1 cellular context compared by ENCODE assay signal in genomic region chr7:65750511-65751344, GRCh38.
TF ChIP-seq lines count a peak whose summit lies in the region.

No MANE protein-coding gene starts in this region.

TF ChIP-seq in HepG2, 621 proteins besides CTCF, POLR2A, EP300 and RAD21 (continued from another document and continues in another):
- TF ChIP-seq ZXDC (CRISPR knock-in tag; IDR thresholded peaks at IDR 0.05) (no peak; the same call in 1 of the 2 replicates), HNRNPH1 (optimal IDR thresholded peaks at IDR 0.05; ENCODE audit: low read depth, low read length) (no peak), ZNF354B (CRISPR knock-in tag; IDR thresholded peaks at IDR 0.05) (no peak), ZNF142 (CRISPR knock-in tag; IDR thresholded peaks at IDR 0.05) (peak; percentile 53; the same call in 1 of the 2 replicates), IRF2 (CRISPR knock-in tag; IDR thresholded peaks at IDR 0.05) (no peak), GABPB1 (CRISPR knock-in tag; IDR thresholded peaks at IDR 0.05) (peak; percentile 93), DNMT1 (CRISPR knock-in tag; IDR thresholded peaks at IDR 0.05) (no peak), KLF9 (CRISPR knock-in tag; IDR thresholded peaks at IDR 0.05; ENCODE audit: low read depth) (no peak), ZNF839 (CRISPR knock-in tag; IDR thresholded peaks at IDR 0.05; ENCODE audit: borderline replicate concordance) (no peak), ZNF572 (CRISPR knock-in tag; IDR thresholded peaks at IDR 0.05) (no peak), ZFP1 (CRISPR knock-in tag; IDR thresholded peaks at IDR 0.05) (no peak), SP1 (IDR thresholded peaks at IDR 0.05) (no peak), SP1 (CRISPR knock-in tag; IDR thresholded peaks at IDR 0.05) (peak; percentile 90), ZBTB20 (CRISPR knock-in tag; IDR thresholded peaks at IDR 0.05; ENCODE audit: borderline replicate concordance, low read depth) (peak; percentile 61; the same call in 1 of the 2 replicates), SNRNP70 (IDR thresholded peaks at IDR 0.05; ENCODE audit: low read depth, low read length) (no peak), POGK (CRISPR knock-in tag; conservative IDR thresholded peaks at IDR 0.05) (peak; percentile 70; the same call in 1 of the 2 replicates), NCOA1 (CRISPR knock-in tag; IDR thresholded peaks at IDR 0.05) (no peak), SAP130 (CRISPR knock-in tag; IDR thresholded peaks at IDR 0.05; ENCODE audit: low read depth) (peak; percentile 92), MAFF (IDR thresholded peaks at IDR 0.05; ENCODE audit: low read depth, low read length) (no peak), IRX3 (CRISPR knock-in tag; IDR thresholded peaks at IDR 0.05; ENCODE audit: borderline replicate concordance, low read depth) (no peak), ZNF670 (CRISPR knock-in tag; IDR thresholded peaks at IDR 0.05; ENCODE audit: borderline replicate concordance) (0 out of 2 replicates have a peak, but pooled peaks have one; percentile 30), ZNF180 (CRISPR knock-in tag; IDR thresholded peaks at IDR 0.05; ENCODE audit: borderline replicate concordance, low read depth) (no peak), RXRB (CRISPR knock-in tag; IDR thresholded peaks at IDR 0.05; ENCODE audit: borderline replicate concordance) (peak; percentile 7; the same call in 1 of the 2 replicates), ZNF792 (CRISPR knock-in tag; IDR thresholded peaks at IDR 0.05) (peak; percentile 61; the same call in 1 of the 2 replicates), MTA3 (CRISPR knock-in tag; IDR thresholded peaks at IDR 0.05) (no peak), NAIF1 (CRISPR knock-in tag; IDR thresholded peaks at IDR 0.05; ENCODE audit: borderline replicate concordance) (peak; percentile 88), NFYB (CRISPR knock-in tag; IDR thresholded peaks at IDR 0.05) (peak; percentile 98), JUNB (CRISPR knock-in tag; IDR thresholded peaks at IDR 0.05; ENCODE audit: borderline replicate concordance) (no peak), ZNF205 (CRISPR knock-in tag; IDR thresholded peaks at IDR 0.05) (0 out of 2 replicates have a peak, but pooled peaks have one; percentile 15), ZNF496 (CRISPR knock-in tag; IDR thresholded peaks at IDR 0.05; ENCODE audit: insufficient replicate concordance) (no peak), TRIM24 (CRISPR knock-in tag; IDR thresholded peaks at IDR 0.05) (no peak), HMG20B (CRISPR knock-in tag; conservative IDR thresholded peaks at IDR 0.05) (no peak), ZNF562 (CRISPR knock-in tag; IDR thresholded peaks at IDR 0.05; ENCODE audit: borderline replicate concordance) (no peak), MTERF4 (CRISPR knock-in tag; IDR thresholded peaks at IDR 0.05) (peak; percentile 73; the same call in 1 of the 2 replicates), ZNF17 (CRISPR knock-in tag; IDR thresholded peaks at IDR 0.05) (no peak), FOXK2 (IDR thresholded peaks at IDR 0.05) (no peak), ZNF652 (CRISPR knock-in tag; IDR thresholded peaks at IDR 0.05; ENCODE audit: borderline replicate concordance, low read depth) (no peak), DZIP1 (CRISPR knock-in tag; IDR thresholded peaks at IDR 0.05) (no peak), ZNF333 (CRISPR knock-in tag; IDR thresholded peaks at IDR 0.05; ENCODE audit: borderline replicate concordance) (no peak), BORCS8-MEF2B (CRISPR knock-in tag; IDR thresholded peaks at IDR 0.05) (no peak), ZNF674 (CRISPR knock-in tag; IDR thresholded peaks at IDR 0.05; ENCODE audit: low read depth) (no peak), FOXA3 (CRISPR knock-in tag; IDR thresholded peaks at IDR 0.05) (no peak), ZNF367 (CRISPR knock-in tag; IDR thresholded peaks at IDR 0.05; ENCODE audit: borderline replicate concordance) (no peak), RAD51 (IDR thresholded peaks at IDR 0.05; ENCODE audit: borderline replicate concordance) (no peak), ZNF235 (CRISPR knock-in tag; IDR thresholded peaks at IDR 0.05; ENCODE audit: borderline replicate concordance) (no peak), ARHGAP35 (CRISPR knock-in tag; IDR thresholded peaks at IDR 0.05; ENCODE audit: borderline replicate concordance) (no peak), ESRRA (CRISPR knock-in tag; IDR thresholded peaks at IDR 0.05; ENCODE audit: low read depth) (0 out of 2 replicates have a peak, but pooled peaks have one; percentile 26), ZSCAN30 (CRISPR knock-in tag; IDR thresholded peaks at IDR 0.05) (0 out of 2 replicates have a peak, but pooled peaks have one; percentile 63), ZFP36 (IDR thresholded peaks at IDR 0.05; ENCODE audit: borderline replicate concordance, low read depth, low read length, partially characterized antibody) (no peak), BATF2 (CRISPR knock-in tag; IDR thresholded peaks at IDR 0.05) (no peak)
- TF ChIP-seq, protein P1, sequence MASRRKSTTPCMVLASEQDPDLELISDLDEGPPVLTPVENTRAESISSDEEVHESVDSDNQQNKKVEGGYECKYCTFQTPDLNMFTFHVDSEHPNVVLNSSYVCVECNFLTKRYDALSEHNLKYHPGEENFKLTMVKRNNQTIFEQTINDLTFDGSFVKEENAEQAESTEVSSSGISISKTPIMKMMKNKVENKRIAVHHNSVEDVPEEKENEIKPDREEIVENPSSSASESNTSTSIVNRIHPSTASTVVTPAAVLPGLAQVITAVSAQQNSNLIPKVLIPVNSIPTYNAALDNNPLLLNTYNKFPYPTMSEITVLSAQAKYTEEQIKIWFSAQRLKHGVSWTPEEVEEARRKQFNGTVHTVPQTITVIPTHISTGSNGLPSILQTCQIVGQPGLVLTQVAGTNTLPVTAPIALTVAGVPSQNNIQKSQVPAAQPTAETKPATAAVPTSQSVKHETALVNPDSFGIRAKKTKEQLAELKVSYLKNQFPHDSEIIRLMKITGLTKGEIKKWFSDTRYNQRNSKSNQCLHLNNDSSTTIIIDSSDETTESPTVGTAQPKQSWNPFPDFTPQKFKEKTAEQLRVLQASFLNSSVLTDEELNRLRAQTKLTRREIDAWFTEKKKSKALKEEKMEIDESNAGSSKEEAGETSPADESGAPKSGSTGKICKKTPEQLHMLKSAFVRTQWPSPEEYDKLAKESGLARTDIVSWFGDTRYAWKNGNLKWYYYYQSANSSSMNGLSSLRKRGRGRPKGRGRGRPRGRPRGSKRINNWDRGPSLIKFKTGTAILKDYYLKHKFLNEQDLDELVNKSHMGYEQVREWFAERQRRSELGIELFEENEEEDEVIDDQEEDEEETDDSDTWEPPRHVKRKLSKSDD (CRISPR knock-in tag; IDR thresholded peaks at IDR 0.05; ENCODE audit: low read depth): 0 out of 2 replicates have a peak, but pooled peaks have one; percentile 36
- TF ChIP-seq, protein P2, sequence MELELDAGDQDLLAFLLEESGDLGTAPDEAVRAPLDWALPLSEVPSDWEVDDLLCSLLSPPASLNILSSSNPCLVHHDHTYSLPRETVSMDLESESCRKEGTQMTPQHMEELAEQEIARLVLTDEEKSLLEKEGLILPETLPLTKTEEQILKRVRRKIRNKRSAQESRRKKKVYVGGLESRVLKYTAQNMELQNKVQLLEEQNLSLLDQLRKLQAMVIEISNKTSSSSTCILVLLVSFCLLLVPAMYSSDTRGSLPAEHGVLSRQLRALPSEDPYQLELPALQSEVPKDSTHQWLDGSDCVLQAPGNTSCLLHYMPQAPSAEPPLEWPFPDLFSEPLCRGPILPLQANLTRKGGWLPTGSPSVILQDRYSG (CRISPR knock-in tag; IDR thresholded peaks at IDR 0.05): no peak
